Comparison of ENCODE assay signal across 7 cellular contexts in genomic region chr17:43694081-43694870, GRCh38. TPM values are rescaled to one million over a fixed set of nuclear protein-coding genes. Genes with fewer than 3 reads are reported as not detected.
DNase-seq lines count a peak whose midpoint lies in the region; ATAC-seq and FAIRE-seq lines count a peak whose summit lies in the region.

No MANE protein-coding gene starts in this region.

- peaks cover 17% of the 10 kb centered on the region for H3K4me1 ChIP-seq in adipocyte (ENCODE audit: control insufficient read depth, insufficient read depth, low read length)

- ATAC-seq in left cardiac atrium: peak; percentile 81 to 83
- ATAC-seq in HG03565 (IDR thresholded peaks at IDR 0.05; ENCODE audit: unreplicated experiment): no peak

- H3K9ac ChIP-seq in adipocyte (ENCODE audit: low read length): no peak overlapping the region

- no peak overlapping the region for H3K4me3 ChIP-seq in adipocyte (ENCODE audit: low read length)

- H3K9me3 ChIP-seq in adipocyte (ENCODE audit: control insufficient read depth, low read length): peaks cover 4% of the 10 kb centered on the region

- H3K27me3 ChIP-seq in adipocyte (replicated peaks; ENCODE audit: control insufficient read depth, insufficient read depth, low read length): peaks cover 17% of the 10 kb centered on the region

- no peaks in the 10 kb centered on the region for H3K36me3 ChIP-seq in adipocyte (ENCODE audit: control insufficient read depth, insufficient read depth, low read length, severe bottlenecking)

- peak; percentile 96 for FAIRE-seq in GM18507 (lab: Jason Lieb, UNC)

- intact Hi-C loops in left cardiac atrium (cut with DNase I): loop anchor here (1.0 to 10.0 kb wide), 3 partner anchors 65 to 151 kb away; partner anchors contain the start of genes CD300LG (in 1 of the 2) and SOST (in 1 of the 2)

- DNase-seq in GM18507 (ENCODE audit: extremely low spot score, insufficient read length, low read depth): peak; percentile 58
- peak; percentile 92 for DNase-seq in NCI-H1436 (lab: John Stamatoyannopoulos, UW)
- DNase-seq in T follicular helper cell (ENCODE audit: low read depth): peak; percentile 68
- DNase-seq in adipocyte (ENCODE audit: low read depth): peak; percentile 89
- peak; percentile 73 for DNase-seq in left cardiac atrium
- peak; percentile 51 for DNase-seq in pulmonary artery endothelial cell (ENCODE audit: low read depth, low spot score)

RNA-seq across cellular contexts. Expression of gene MEOX1, which starts 32.6 kb away (rescaled TPM):
- total RNA-seq in left cardiac atrium: 10 to 100 TPM in 1 of 2 donors, 1 to 10 TPM in 1; 9.4 to 25.6 TPM
- total RNA-seq in pulmonary artery endothelial cell: not detected in 2 replicates

Comparison
In these comparisons a context has a peak if more than half of its experiments do, and no peak if none do; other contexts are left out.
1. RNA of gene MEOX1, which starts 32.6 kb away (total RNA-seq): 9.4 to 25.6 TPM in left cardiac atrium; not detected in pulmonary artery endothelial cell; every median in the first group is over 10 times any median in the second.
2. Peak in every context shown above with its lines, with median percentiles within 50 percentile points of each other: DNase-seq.